Comparison of ENCODE assay signal across 7 cellular contexts in the genomic region with DNA sequence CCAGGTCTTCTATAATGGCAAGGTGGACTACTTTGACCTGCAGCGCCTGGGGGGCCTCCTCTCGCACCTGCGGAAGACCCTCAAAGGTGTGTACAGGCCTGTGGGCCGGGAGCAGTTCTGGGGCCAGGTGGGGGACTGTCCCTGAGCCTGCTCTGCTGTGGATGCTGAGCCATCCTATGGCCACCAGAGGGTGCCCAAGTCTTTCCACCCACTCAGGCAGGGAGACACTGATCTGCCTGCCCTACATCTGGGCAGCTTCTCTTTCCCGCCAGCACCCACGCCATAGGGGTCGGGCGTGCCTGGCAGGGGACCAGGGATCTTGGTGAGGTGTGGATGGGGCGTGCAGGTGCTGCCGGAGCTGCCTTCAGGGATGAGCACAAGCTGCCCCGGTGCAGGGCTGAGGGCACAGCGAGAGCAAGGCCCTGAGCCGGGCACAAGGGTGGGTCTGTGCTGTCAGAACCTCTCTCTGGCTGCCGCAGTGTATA. TPM values are rescaled to one million over a fixed set of nuclear protein-coding genes. Genes with fewer than 3 reads are reported as not detected.
DNase-seq lines count a peak whose midpoint lies in the region; ATAC-seq and TF ChIP-seq lines count a peak whose summit lies in the region.

No MANE protein-coding gene starts in this region.

- no peak overlapping the region for H3K4me3 ChIP-seq in GM12864 (ENCODE audit: low read depth, low read length)

- H3K27me3 Mint-ChIP-seq in activated CD4-positive, alpha-beta memory T cell treated with anti-CD3 and anti-CD28 coated beads for 36 hours = no peaks in the 10 kb centered on the region
- no peaks in the 10 kb centered on the region for H3K27me3 Mint-ChIP-seq in effector memory CD8-positive, alpha-beta T cell

- POLR2A ChIA-PET in activated CD4-positive, alpha-beta memory T cell treated with anti-CD3 and anti-CD28 coated beads for 36 hours (lab: Charles Lee) = no interaction called here

- H3K4me1 Mint-ChIP-seq in activated CD4-positive, alpha-beta memory T cell treated with anti-CD3 and anti-CD28 coated beads for 36 hours (ENCODE audit: low read depth) = no peaks in the 10 kb centered on the region
- H3K4me1 Mint-ChIP-seq in effector memory CD8-positive, alpha-beta T cell (ENCODE audit: low read depth in 2 of 2) = peaks cover 6 to 9% of the 10 kb centered on the region in 2 donors

- TF ChIP-seq CTCF in GM12864 (IDR thresholded peaks at IDR 0.05; ENCODE audit: low read depth, low read length, missing control alignments) = peak; percentile 93

- peak; percentile 78 for ATAC-seq in HG02759 (IDR thresholded peaks at IDR 0.05; ENCODE audit: unreplicated experiment)
- ATAC-seq in effector memory CD8-positive, alpha-beta T cell (replicated peaks) = peak; percentile 100

- no peak overlapping the region for H3K4me3 Mint-ChIP-seq in activated CD4-positive, alpha-beta memory T cell treated with anti-CD3 and anti-CD28 coated beads for 36 hours
- H3K4me3 Mint-ChIP-seq in effector memory CD8-positive, alpha-beta T cell = no peak overlapping the region

- DNase-seq in GM12864 (ENCODE audit: low read depth) (no peak), NCI-H526 (lab: John Stamatoyannopoulos, UW) (peak; percentile 22 to 79), mucosa of gallbladder (ENCODE audit: low spot score) (peak; percentile 66), substantia nigra (lab: John Stamatoyannopoulos, UW) (peak in 34 of 49 donors; percentile 4 to 69 (median 38))
- peak; percentile 79 for DNase-seq in activated CD4-positive, alpha-beta memory T cell treated with anti-CD3 and anti-CD28 coated beads for 36 hours
- peak; percentile 50 to 66 (median 58) for DNase-seq in effector memory CD8-positive, alpha-beta T cell

- intact Hi-C loops in activated CD4-positive, alpha-beta memory T cell treated with anti-CD3 and anti-CD28 coated beads for 36 hours (cut with micrococcal nuclease) = loop anchor here (1.0 kb wide), 1 partner anchor 136 kb away; no protein-coding TSS in a partner anchor

- H3K36me3 Mint-ChIP-seq in activated CD4-positive, alpha-beta memory T cell treated with anti-CD3 and anti-CD28 coated beads for 36 hours = peaks cover 2% of the 10 kb centered on the region
- peaks cover 10% of the 10 kb centered on the region for H3K36me3 Mint-ChIP-seq in effector memory CD8-positive, alpha-beta T cell (ENCODE audit: insufficient read depth)

- H3K9me3 Mint-ChIP-seq in activated CD4-positive, alpha-beta memory T cell treated with anti-CD3 and anti-CD28 coated beads for 36 hours = no peaks in the 10 kb centered on the region
- no peaks in the 10 kb centered on the region for H3K9me3 Mint-ChIP-seq in effector memory CD8-positive, alpha-beta T cell

- CTCF ChIA-PET in activated CD4-positive, alpha-beta memory T cell treated with anti-CD3 and anti-CD28 coated beads for 36 hours (lab: Charles Lee) = interaction anchor here (0.5 to 4.9 kb wide), 9 partner anchors 11 to 211 kb away, joined by 3 to 30 read pairs (median 3); partner anchors contain the start of genes INKA1, MST1 and RNF123

- H3K27ac ChIP-seq in substantia nigra (ENCODE audit: low read depth, low read length, poor library complexity, severe bottlenecking) = no peak overlapping the region

- no peak overlapping the region for H3K27ac Mint-ChIP-seq in activated CD4-positive, alpha-beta memory T cell treated with anti-CD3 and anti-CD28 coated beads for 36 hours
- peak overlapping the region; percentile 60 to 81 for H3K27ac Mint-ChIP-seq in effector memory CD8-positive, alpha-beta T cell

RNA-seq across cellular contexts. Expression of gene RNF123, which starts 14.1 kb away (rescaled TPM):
- 10 to 100 TPM; 21.0 to 29.7 TPM for total RNA-seq in activated CD4-positive, alpha-beta memory T cell treated with anti-CD3 and anti-CD28 coated beads for 36 hours
- total RNA-seq in mucosa of gallbladder = 55.6 TPM

RNA-seq across cellular contexts. Expression of gene MST1, which starts 14.2 kb away (rescaled TPM):
- total RNA-seq in activated CD4-positive, alpha-beta memory T cell treated with anti-CD3 and anti-CD28 coated beads for 36 hours = 1 to 10 TPM; 8.1 to 8.2 TPM
- 45.5 TPM for total RNA-seq in mucosa of gallbladder

RNA-seq across cellular contexts. Expression of gene AMIGO3, which starts 16.0 kb away (rescaled TPM):
- not detected for total RNA-seq in activated CD4-positive, alpha-beta memory T cell treated with anti-CD3 and anti-CD28 coated beads for 36 hours
- total RNA-seq in mucosa of gallbladder = 0.43 TPM

RNA-seq across cellular contexts. Expression of gene GMPPB, which starts 20.3 kb away (rescaled TPM):
- 10 to 100 TPM; 41.0 to 45.4 TPM for total RNA-seq in activated CD4-positive, alpha-beta memory T cell treated with anti-CD3 and anti-CD28 coated beads for 36 hours
- total RNA-seq in mucosa of gallbladder = 51.9 TPM

RNA-seq across cellular contexts. Expression of gene APEH, which starts 29.3 kb away (rescaled TPM):
- total RNA-seq in activated CD4-positive, alpha-beta memory T cell treated with anti-CD3 and anti-CD28 coated beads for 36 hours = 100 to 1,000 TPM; 141 to 143 TPM
- 128 TPM for total RNA-seq in mucosa of gallbladder
